In the genomic region with DNA sequence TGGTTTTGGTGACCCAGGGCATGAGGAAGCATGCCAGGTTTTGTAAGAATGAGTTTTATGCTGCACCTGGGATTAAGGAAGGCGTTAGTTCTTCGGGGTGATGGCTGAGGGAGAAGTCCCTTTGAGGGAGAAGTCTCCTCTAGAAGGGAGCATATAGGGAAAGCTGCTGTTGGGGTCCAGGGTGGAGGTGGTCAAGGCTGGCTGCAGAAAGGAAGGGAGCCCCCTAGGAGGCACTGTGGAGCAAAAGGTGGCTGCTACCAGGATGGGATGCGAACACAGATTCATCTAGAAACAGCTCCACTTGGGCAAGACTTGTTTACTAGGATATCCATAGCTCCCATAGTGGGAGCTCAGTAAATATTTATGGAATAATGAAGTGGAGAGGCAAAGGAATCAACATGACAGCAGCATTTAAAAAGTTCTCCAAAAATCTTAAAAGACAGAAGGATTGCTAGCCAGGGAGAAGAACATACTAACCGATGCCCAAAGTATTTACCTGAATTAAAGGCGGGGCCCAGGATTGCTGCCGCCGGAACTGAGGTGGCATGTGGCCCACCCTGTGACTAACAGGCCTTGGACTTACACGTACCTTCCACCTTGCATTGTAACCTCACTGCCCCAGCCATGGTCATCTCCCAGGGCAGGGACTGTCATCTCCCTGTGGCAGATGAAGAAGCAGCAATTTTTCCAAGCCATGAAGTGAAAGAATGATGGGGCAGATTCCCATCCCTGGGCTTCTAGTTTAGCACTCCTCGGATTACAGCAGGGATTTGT, we compare ENCODE assay signal across 14 cellular contexts. TPM values are rescaled to one million over a fixed set of nuclear protein-coding genes. Genes with fewer than 3 reads are reported as not detected.
DNase-seq lines count a peak whose midpoint lies in the region; ATAC-seq and TF ChIP-seq lines count a peak whose summit lies in the region.
"Had no signal": no experiment of that assay in that cellular context is flagged by ENCODE, and none has a peak within 500 bp of the region (broad histone marks: within the 10 kb centered on the region; RNA-seq: fewer than 3 reads in every experiment).

No MANE protein-coding gene starts in this region.

- no peak overlapping the region for H2AFZ ChIP-seq in mesenchymal stem cell (ENCODE audit: low read depth, low read length)

- H3K36me3 Mint-ChIP-seq in brain, result peaks cover 12% of the 10 kb centered on the region

- no peak overlapping the region for H3K4me2 ChIP-seq in mesenchymal stem cell (ENCODE audit: low read length, poor library complexity, severe bottlenecking)

- H3K27me3 Mint-ChIP-seq in brain, result no peaks in the 10 kb centered on the region

- no peaks in the 10 kb centered on the region for H3K9me3 ChIP-seq in AG04450 (ENCODE audit: control insufficient read depth, insufficient read depth, low read length)
- H3K9me3 ChIP-seq in mesenchymal stem cell (ENCODE audit: control insufficient read depth, low read length), result no peaks in the 10 kb centered on the region

- H3K4me3 ChIP-seq in AG04450 (ENCODE audit: low read depth, low read length) (no peak overlapping the region), HFF-Myc (replicated peaks; ENCODE audit: low read depth, low read length) (no peak overlapping the region), mesenchymal stem cell (ENCODE audit: insufficient read depth in 1 of 2, low read depth in 1 of 2, low read length in 2 of 2) (peak overlapping the region in 1 of 2 experiments; percentile 5)

- H3K27me3 ChIP-seq in AG04450 (ENCODE audit: control insufficient read depth, insufficient read depth, low read length), result no peaks in the 10 kb centered on the region
- H3K27me3 ChIP-seq in mesenchymal stem cell (ENCODE audit: control insufficient read depth in 1 of 2, insufficient read depth in 1 of 2, low read length in 2 of 2), result no peaks in the 10 kb centered on the region

- no peak overlapping the region for H2BK5ac ChIP-seq in mesenchymal stem cell (ENCODE audit: low read depth, low read length, poor library complexity, severe bottlenecking)

- H3K23ac ChIP-seq in mesenchymal stem cell (ENCODE audit: low read length in 2 of 2), result no peak overlapping the region

- H3K9me3 Mint-ChIP-seq in brain, result no peaks in the 10 kb centered on the region
- H3K9me3 Mint-ChIP-seq: activated T-helper 2 cell treated with anti-CD3 and anti-CD28 coated beads, Interferon-gamma antibody, Interleukin-2, Interleukin-4, amounts not matched to agents 10 μg/mL and 5 μg/mL and 100 μg/mL, durations not matched to agents 14 hours and 24 hours and 36 hours; stimulated activated naive CD8-positive, alpha-beta T cell treated with anti-CD3 and anti-CD28 coated beads, Interleukin-15, Interleukin-2, amounts not matched to agents 100 ng/mL and 50 ng/mL, for 24 hours had no signal

- no peak for ATAC-seq in HG02973 (IDR thresholded peaks at IDR 0.05; ENCODE audit: unreplicated experiment)

- H3K4me1 ChIP-seq in mesenchymal stem cell (ENCODE audit: control insufficient read depth, insufficient read depth, low read depth, low read length), result peaks cover 37% of the 10 kb centered on the region

- 92% methylated on average over 8 of the region's 9 CpGs for WGBS in mesenchymal stem cell

- peak overlapping the region in 4 of 5 experiments; percentile 40 to 84 (median 49) for H3K27ac Mint-ChIP-seq in brain
- H3K27ac Mint-ChIP-seq: activated T-helper 2 cell treated with anti-CD3 and anti-CD28 coated beads, Interferon-gamma antibody, Interleukin-2, Interleukin-4, amounts not matched to agents 10 μg/mL and 5 μg/mL and 100 μg/mL, durations not matched to agents 14 hours and 24 hours and 36 hours; stimulated activated naive CD8-positive, alpha-beta T cell treated with anti-CD3 and anti-CD28 coated beads, Interleukin-15, Interleukin-2, amounts not matched to agents 100 ng/mL and 50 ng/mL, for 24 hours had no signal

- H3K18ac ChIP-seq in mesenchymal stem cell (ENCODE audit: low read depth in 1 of 2, low read length in 2 of 2), result peak overlapping the region; percentile 49 to 59

- H4K91ac ChIP-seq in mesenchymal stem cell (ENCODE audit: low read length), result peak overlapping the region; percentile 77

- DNase-seq in AG04450 (ENCODE audit: low read depth, low spot score) (no peak), HFF-Myc (ENCODE audit: extremely low read depth, low read depth) (no peak), mesenchymal stem cell (peak; percentile 35), NCI-H69 (lab: John Stamatoyannopoulos, UW) (no peak), NCI-H2227 treated with DMSO at 0.1 percent for 48 hours (lab: John Stamatoyannopoulos, UW) (no peak), NCI-H1417 (lab: John Stamatoyannopoulos, UW) (no peak)
- DNase-seq: effector CD8-positive, alpha-beta T cell; kidney; NCI-H526; T-helper 9 cell had no signal

- H3K4me3 Mint-ChIP-seq in brain, result peak overlapping the region in 1 of 5 experiments; percentile 27
- H3K4me3 Mint-ChIP-seq: stimulated activated naive CD8-positive, alpha-beta T cell treated with anti-CD3 and anti-CD28 coated beads, Interleukin-15, Interleukin-2, amounts not matched to agents 100 ng/mL and 50 ng/mL, for 24 hours had no signal

- H2BK15ac ChIP-seq in mesenchymal stem cell (ENCODE audit: low read depth, poor library complexity, severe bottlenecking), result peak overlapping the region; percentile 86

- H3K79me1 ChIP-seq in mesenchymal stem cell (replicated peaks; ENCODE audit: low read length, poor library complexity, severe bottlenecking), result no peaks in the 10 kb centered on the region

- H3K27ac ChIP-seq in AG04450 (ENCODE audit: low read depth, low read length) (no peak overlapping the region), mesenchymal stem cell (ENCODE audit: low read length, poor library complexity, severe bottlenecking) (no peak overlapping the region)

- H3K36me3 ChIP-seq in mesenchymal stem cell (ENCODE audit: control insufficient read depth in 1 of 2, insufficient read depth in 2 of 2, low read depth in 1 of 2, low read length in 2 of 2), result peaks cover 33 to 97% of the 10 kb centered on the region in 2 experiments

- H3K4me1 Mint-ChIP-seq in brain, result peaks cover 47% of the 10 kb centered on the region

- CTCF ChIA-PET in AG04450 (lab: Charles Lee), result interaction anchor here (0.5 to 7.4 kb wide), 25 partner anchors 8 to 331 kb away, joined by 3 to 76 read pairs (median 4); a partner anchor contains a TSS

- H2BK120ac ChIP-seq in mesenchymal stem cell (ENCODE audit: low read depth, low read length), result peak overlapping the region; percentile 42

- TF ChIP-seq CTCF in AG04450 (IDR thresholded peaks at IDR 0.05; ENCODE audit: low read depth, low read length) (peak; percentile 57), HFF-Myc (IDR thresholded peaks at IDR 0.05; ENCODE audit: low read depth, low read length, missing control alignments) (peak; percentile 52), brain (conservative IDR thresholded peaks at IDR 0.05) (peak; percentile 26 to 27)

- H3K14ac ChIP-seq in mesenchymal stem cell (ENCODE audit: low read length in 2 of 2), result peak overlapping the region in 1 of 2 experiments; percentile 57

- H2AK5ac ChIP-seq in mesenchymal stem cell (ENCODE audit: low read length, severe bottlenecking), result peak overlapping the region; percentile 71

- H2BK12ac ChIP-seq in mesenchymal stem cell (ENCODE audit: low read length in 2 of 2), result peak overlapping the region; percentile 77 to 87

- POLR2A ChIA-PET in AG04450 (lab: Yijun Ruan, JAX), result interaction anchor here (0.6 to 4.3 kb wide), 5 partner anchors 13 to 153 kb away, joined by 3 to 59 read pairs (median 28); a partner anchor contains a TSS

- H4K8ac ChIP-seq in mesenchymal stem cell (ENCODE audit: low read length), result peak overlapping the region; percentile 35

- peak overlapping the region; percentile 35 to 52 for H3K4ac ChIP-seq in mesenchymal stem cell (ENCODE audit: low read depth in 1 of 2, low read length in 2 of 2)

- peak overlapping the region; percentile 75 for H3K9ac ChIP-seq in mesenchymal stem cell (ENCODE audit: low read length)

RNA-seq across cellular contexts. Expression of a gene that starts 7.1 kb away (rescaled TPM):
- polyA plus RNA-seq in AG04450 (2011; rRNA removed) (10.5 and 20.6 TPM in 2 replicates), brain (ENCODE audit: insufficient read depth, low read depth, low replicate concordance) (1.7 TPM)
- 8.4 and 13.4 TPM in 2 replicates for polyA minus RNA-seq in AG04450 (2011; rRNA and poly(A)+ RNA removed)
- polyA plus RNA-seq in mesenchymal stem cell (2013, experiment 1 of 2), result 12.2 TPM
- polyA plus RNA-seq in mesenchymal stem cell (2013, experiment 2 of 2), result 13.0 TPM

RNA-seq across cellular contexts. Expression of a gene that starts 22.7 kb away (rescaled TPM):
- polyA plus RNA-seq in AG04450 (2011; rRNA removed) (1,281 and 1,465 TPM in 2 replicates), brain (ENCODE audit: insufficient read depth, low read depth, low replicate concordance) (4.2 TPM)
- polyA minus RNA-seq in AG04450 (2011; rRNA and poly(A)+ RNA removed), result 747 and 998 TPM in 2 replicates
- polyA plus RNA-seq in mesenchymal stem cell (2013, experiment 1 of 2), result 290 TPM
- 285 TPM for polyA plus RNA-seq in mesenchymal stem cell (2013, experiment 2 of 2)

Comparison
In these comparisons a context has a peak if more than half of its experiments do, and no peak if none do; other contexts are left out.
1. RNA of a gene that starts 22.7 kb away (polyA plus RNA-seq): 1,281 to 1,465 TPM in AG04450; 4.2 TPM in brain (single experiment); every median in the first group is over 100 times any median in the second.
2. Peak in every context shown above with its lines, with median percentiles within 50 percentile points of each other: CTCF ChIP-seq.